8 cellular contexts compared by ENCODE assay signal in genomic region chr9:26946753-26947727, GRCh38. TPM values are rescaled to one million over a fixed set of nuclear protein-coding genes. Genes with fewer than 3 reads are reported as not detected.
DNase-seq lines count a peak whose midpoint lies in the region; ATAC-seq and TF ChIP-seq lines count a peak whose summit lies in the region.

Gene PLAA (minus strand): TSS chr9:26947242. CDS start chr9:26947045, 197 bp downstream.

- H3K27ac Mint-ChIP-seq in activated CD4-positive, alpha-beta T cell treated with anti-CD3 and anti-CD28 coated beads, Interleukin-2, amount 10 ng/mL, durations not matched to agents 24 days and 14 days = peak within 1 kb of the TSS; percentile 96

- intact Hi-C loops in activated CD4-positive, alpha-beta T cell treated with anti-CD3 and anti-CD28 coated beads, Interleukin-2, amount 10 ng/mL, durations not matched to agents 24 days and 14 days (cut with micrococcal nuclease) = loop anchor here (1.0 to 2.0 kb wide), 2 partner anchors 9 to 54 kb away; partner anchors contain the start of genes CAAP1 and IFT74

- peaks cover 26% of the 10 kb centered on the region for H3K36me3 Mint-ChIP-seq in activated CD4-positive, alpha-beta T cell treated with anti-CD3 and anti-CD28 coated beads, Interleukin-2, amount 10 ng/mL, durations not matched to agents 24 days and 14 days (ENCODE audit: low read depth)

- H3K9me3 Mint-ChIP-seq in activated CD4-positive, alpha-beta T cell treated with anti-CD3 and anti-CD28 coated beads, Interleukin-2, amount 10 ng/mL, durations not matched to agents 24 days and 14 days = no peaks in the 10 kb centered on the region

- H3K4me1 Mint-ChIP-seq in activated CD4-positive, alpha-beta T cell treated with anti-CD3 and anti-CD28 coated beads, Interleukin-2, amount 10 ng/mL, durations not matched to agents 24 days and 14 days = peaks cover 36% of the 10 kb centered on the region

- H3K4me3 Mint-ChIP-seq in activated CD4-positive, alpha-beta T cell treated with anti-CD3 and anti-CD28 coated beads, Interleukin-2, amount 10 ng/mL, durations not matched to agents 24 days and 14 days = peak within 1 kb of the TSS; percentile 87

- no peaks in the 10 kb centered on the region for H3K27me3 Mint-ChIP-seq in activated CD4-positive, alpha-beta T cell treated with anti-CD3 and anti-CD28 coated beads, Interleukin-2, amount 10 ng/mL, durations not matched to agents 24 days and 14 days

- ATAC-seq in GM19035 (IDR thresholded peaks at IDR 0.05; ENCODE audit: unreplicated experiment) = peak; percentile 98
- ATAC-seq in HG03354 (IDR thresholded peaks at IDR 0.05; ENCODE audit: poor library complexity, severe bottlenecking, unreplicated experiment) = peak; percentile 98

- DNase-seq in AG20443 (ENCODE audit: low spot score) (peak; percentile 95), NCI-H446 treated with DMSO at 0.1 percent for 48 hours (lab: John Stamatoyannopoulos, UW) (peak; percentile 82), coronary artery (ENCODE audit: low spot score) (peak; percentile 94), left kidney (ENCODE audit: low read depth, low spot score) (peak; percentile 97)
- peak; percentile 96 for DNase-seq in activated CD4-positive, alpha-beta T cell treated with anti-CD3 and anti-CD28 coated beads, Interleukin-2, amount 10 ng/mL, durations not matched to agents 24 days and 14 days
- peak; percentile 84 to 85 for DNase-seq in stimulated activated CD4-positive, alpha-beta T cell treated with anti-CD3 and anti-CD28 coated beads, Interleukin-2, amount 100 ng/mL, for 24 hours

- peak within 1 kb of the TSS; percentile 90 to 99 for H3K27ac ChIP-seq in coronary artery

- no peak for TF ChIP-seq CTCF in coronary artery (IDR thresholded peaks at IDR 0.05)

- peak within 1 kb of the TSS; percentile 99 for H3K4me3 ChIP-seq in coronary artery

RNA-seq across cellular contexts. Expression of gene PLAA, which starts in this region (rescaled TPM):
- 45.7 and 47.0 TPM in 2 replicates for total RNA-seq in activated CD4-positive, alpha-beta T cell treated with anti-CD3 and anti-CD28 coated beads, Interleukin-2, amount 10 ng/mL, durations not matched to agents 24 days and 14 days

Comparison
In these comparisons a context has a peak if more than half of its experiments do, and no peak if none do; other contexts are left out.
1. Peak in every context shown above with its lines: DNase-seq, ATAC-seq, H3K4me3 ChIP-seq and H3K27ac ChIP-seq.